Comparison of ENCODE assay signal across 1 cellular context in genomic region chr7:40134428-40135423, GRCh38.
TF ChIP-seq lines count a peak whose summit lies in the region.

MPLKIP (minus strand) TSS chr7:40134622; CDS start chr7:40134567, 55 bp downstream.
SUGCT (plus strand) TSS chr7:40135005.

TF ChIP-seq in GM12878, 131 proteins besides CTCF, POLR2A, EP300 and RAD21 (continued from another document and continues in another):
- TF ChIP-seq NFXL1 (IDR thresholded peaks at IDR 0.05; ENCODE audit: borderline replicate concordance): no peak
- no peak for TF ChIP-seq RAD51 (IDR thresholded peaks at IDR 0.05)
- TF ChIP-seq TBL1XR1 (IDR thresholded peaks at IDR 0.05; ENCODE audit: low read depth, low read length): 0 out of 2 replicates have a peak, but pooled peaks have one; percentile 53
- no peak for TF ChIP-seq BRCA1 (IDR thresholded peaks at IDR 0.05; ENCODE audit: low read depth, low read length)
- no peak for TF ChIP-seq BACH1 (IDR thresholded peaks at IDR 0.05; ENCODE audit: borderline replicate concordance)
- peak; percentile 67; the same call in 1 of the 2 replicates for TF ChIP-seq NKRF (conservative IDR thresholded peaks at IDR 0.05)
- no peak for TF ChIP-seq BCL11A (IDR thresholded peaks at IDR 0.05; ENCODE audit: low read depth, low read length)
- TF ChIP-seq SPI1 (IDR thresholded peaks at IDR 0.05; ENCODE audit: borderline replicate concordance, insufficient read depth, low read depth, low read length): no peak
- TF ChIP-seq ZNF24 (IDR thresholded peaks at IDR 0.05): no peak
- TF ChIP-seq STAT3 (IDR thresholded peaks at IDR 0.05; ENCODE audit: low read depth, low read length): no peak
- TF ChIP-seq MEF2B (IDR thresholded peaks at IDR 0.05; ENCODE audit: partially characterized antibody, poor library complexity, severe bottlenecking): no peak
- peak; percentile 27; the same call in 1 of the 2 replicates for TF ChIP-seq ZBED1 (IDR thresholded peaks at IDR 0.05; ENCODE audit: borderline replicate concordance)
- TF ChIP-seq USF2 (IDR thresholded peaks at IDR 0.05; ENCODE audit: borderline replicate concordance, low read depth, low read length): no peak
- no peak for TF ChIP-seq PRDM15 (CRISPR knock-in tag; IDR thresholded peaks at IDR 0.05)
- no peak for TF ChIP-seq POLR2AphosphoS2 (IDR thresholded peaks at IDR 0.05; ENCODE audit: low read depth, low read length)
- peak in 1 of 2 experiments; percentile 80; a peak in 2 of 3 replicates for TF ChIP-seq EGR1 (IDR thresholded peaks at IDR 0.05; ENCODE audit: borderline replicate concordance in 1 of 2, low read depth in 2 of 2, low read length in 2 of 2)
- no peak for TF ChIP-seq ZNF217 (IDR thresholded peaks at IDR 0.05)
- peak; percentile 12 for TF ChIP-seq RELA (IDR thresholded peaks at IDR 0.05; ENCODE audit: borderline replicate concordance, partially characterized antibody)
- peak; percentile 54 for TF ChIP-seq PKNOX1 (IDR thresholded peaks at IDR 0.05)
- TF ChIP-seq USF1 (IDR thresholded peaks at IDR 0.05; ENCODE audit: borderline replicate concordance, extremely low read length, insufficient read depth, low read depth, low read length): no peak
- no peak for TF ChIP-seq NFYA (IDR thresholded peaks at IDR 0.05; ENCODE audit: borderline replicate concordance, low read depth, low read length)
- peak; percentile 90 for TF ChIP-seq RELB (IDR thresholded peaks at IDR 0.05; ENCODE audit: low read depth)
- peak; percentile 74 for TF ChIP-seq EED (IDR thresholded peaks at IDR 0.05; ENCODE audit: low read depth)
- TF ChIP-seq, protein P1, sequence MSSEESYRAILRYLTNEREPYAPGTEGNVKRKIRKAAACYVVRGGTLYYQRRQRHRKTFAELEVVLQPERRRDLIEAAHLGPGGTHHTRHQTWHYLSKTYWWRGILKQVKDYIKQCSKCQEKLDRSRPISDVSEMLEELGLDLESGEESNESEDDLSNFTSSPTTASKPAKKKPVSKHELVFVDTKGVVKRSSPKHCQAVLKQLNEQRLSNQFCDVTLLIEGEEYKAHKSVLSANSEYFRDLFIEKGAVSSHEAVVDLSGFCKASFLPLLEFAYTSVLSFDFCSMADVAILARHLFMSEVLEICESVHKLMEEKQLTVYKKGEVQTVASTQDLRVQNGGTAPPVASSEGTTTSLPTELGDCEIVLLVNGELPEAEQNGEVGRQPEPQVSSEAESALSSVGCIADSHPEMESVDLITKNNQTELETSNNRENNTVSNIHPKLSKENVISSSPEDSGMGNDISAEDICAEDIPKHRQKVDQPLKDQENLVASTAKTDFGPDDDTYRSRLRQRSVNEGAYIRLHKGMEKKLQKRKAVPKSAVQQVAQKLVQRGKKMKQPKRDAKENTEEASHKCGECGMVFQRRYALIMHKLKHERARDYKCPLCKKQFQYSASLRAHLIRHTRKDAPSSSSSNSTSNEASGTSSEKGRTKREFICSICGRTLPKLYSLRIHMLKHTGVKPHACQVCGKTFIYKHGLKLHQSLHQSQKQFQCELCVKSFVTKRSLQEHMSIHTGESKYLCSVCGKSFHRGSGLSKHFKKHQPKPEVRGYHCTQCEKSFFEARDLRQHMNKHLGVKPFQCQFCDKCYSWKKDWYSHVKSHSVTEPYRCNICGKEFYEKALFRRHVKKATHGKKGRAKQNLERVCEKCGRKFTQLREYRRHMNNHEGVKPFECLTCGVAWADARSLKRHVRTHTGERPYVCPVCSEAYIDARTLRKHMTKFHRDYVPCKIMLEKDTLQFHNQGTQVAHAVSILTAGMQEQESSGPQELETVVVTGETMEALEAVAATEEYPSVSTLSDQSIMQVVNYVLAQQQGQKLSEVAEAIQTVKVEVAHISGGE (CRISPR knock-in tag; IDR thresholded peaks at IDR 0.05): peak; percentile 97
- TF ChIP-seq IRF3 (IDR thresholded peaks at IDR 0.05): 0 out of 2 replicates have a peak, but pooled peaks have one; percentile 27
- TF ChIP-seq ATF7 (IDR thresholded peaks at IDR 0.05; ENCODE audit: low read depth): peak; percentile 29; the same call in 1 of the 2 replicates
- TF ChIP-seq ETV6 (conservative IDR thresholded peaks at IDR 0.05 in 1 of 2, IDR thresholded peaks at IDR 0.05 in 1 of 2; ENCODE audit: borderline replicate concordance in 1 of 2, low read depth in 1 of 2): peak in 1 of 2 experiments; percentile 68; a peak in 2 of 4 replicates
- TF ChIP-seq, protein P2, sequence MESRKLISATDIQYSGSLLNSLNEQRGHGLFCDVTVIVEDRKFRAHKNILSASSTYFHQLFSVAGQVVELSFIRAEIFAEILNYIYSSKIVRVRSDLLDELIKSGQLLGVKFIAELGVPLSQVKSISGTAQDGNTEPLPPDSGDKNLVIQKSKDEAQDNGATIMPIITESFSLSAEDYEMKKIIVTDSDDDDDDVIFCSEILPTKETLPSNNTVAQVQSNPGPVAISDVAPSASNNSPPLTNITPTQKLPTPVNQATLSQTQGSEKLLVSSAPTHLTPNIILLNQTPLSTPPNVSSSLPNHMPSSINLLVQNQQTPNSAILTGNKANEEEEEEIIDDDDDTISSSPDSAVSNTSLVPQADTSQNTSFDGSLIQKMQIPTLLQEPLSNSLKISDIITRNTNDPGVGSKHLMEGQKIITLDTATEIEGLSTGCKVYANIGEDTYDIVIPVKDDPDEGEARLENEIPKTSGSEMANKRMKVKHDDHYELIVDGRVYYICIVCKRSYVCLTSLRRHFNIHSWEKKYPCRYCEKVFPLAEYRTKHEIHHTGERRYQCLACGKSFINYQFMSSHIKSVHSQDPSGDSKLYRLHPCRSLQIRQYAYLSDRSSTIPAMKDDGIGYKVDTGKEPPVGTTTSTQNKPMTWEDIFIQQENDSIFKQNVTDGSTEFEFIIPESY (IDR thresholded peaks at IDR 0.05): no peak
- peak; percentile 63; the same call in 1 of the 2 replicates for TF ChIP-seq SMARCA5 (IDR thresholded peaks at IDR 0.05)
- peak in 1 of 2 experiments; percentile 88; a peak in 3 of 4 replicates for TF ChIP-seq SRF (IDR thresholded peaks at IDR 0.05; ENCODE audit: low read depth in 2 of 2, low read length in 2 of 2)
- peak; percentile 5 for TF ChIP-seq PBX3 (IDR thresholded peaks at IDR 0.05; ENCODE audit: insufficient replicate concordance, low read depth, low read length)
- TF ChIP-seq PML (IDR thresholded peaks at IDR 0.05; ENCODE audit: low read length): peak; percentile 82; the same call in 1 of the 2 replicates
- TF ChIP-seq LARP7 (IDR thresholded peaks at IDR 0.05): peak; percentile 64; the same call in 1 of the 2 replicates
- no peak for TF ChIP-seq SUPT20H (IDR thresholded peaks at IDR 0.05; ENCODE audit: borderline replicate concordance, control insufficient read depth, low read depth, low read length)
- no peak for TF ChIP-seq ZNF384 (IDR thresholded peaks at IDR 0.05; ENCODE audit: borderline replicate concordance, low read depth, low read length)
- TF ChIP-seq MYB (IDR thresholded peaks at IDR 0.05; ENCODE audit: borderline replicate concordance, low read depth, low read length): no peak
